8 cellular contexts compared by ENCODE assay signal in genomic region chr12:19186722-19187661, GRCh38. TPM values are rescaled to one million over a fixed set of nuclear protein-coding genes. Genes with fewer than 3 reads are reported as not detected.
DNase-seq lines count a peak whose midpoint lies in the region; ATAC-seq and TF ChIP-seq lines count a peak whose summit lies in the region.

No MANE protein-coding gene starts in this region.

- DNase-seq in SHP77 (lab: John Stamatoyannopoulos, UW) (peak; percentile 2 to 4), SHP77 treated with DMSO at 0.1 percent for 48 hours (lab: John Stamatoyannopoulos, UW) (no peak), Right ventricle myocardium superior (no peak), smooth muscle cell (lab: John Stamatoyannopoulos, UW; ENCODE audit: unreplicated experiment) (no peak)
- DNase-seq in stimulated activated CD4-positive, alpha-beta T cell treated with anti-CD3 and anti-CD28 coated beads, Interleukin-15, amount 100 ng/mL, for 24 hours, result no peak

- no peaks in the 10 kb centered on the region for H3K79me2 ChIP-seq in Loucy (ENCODE audit: insufficient read depth, low read length)
- H3K79me2 ChIP-seq in smooth muscle cell (ENCODE audit: low read depth), result peaks cover 49% of the 10 kb centered on the region

- 72% methylated on average over 4 of the region's 4 CpGs for WGBS in smooth muscle cell (ENCODE audit: low lambda C conversion rate)

- H2AFZ ChIP-seq in Loucy (ENCODE audit: low read length), result no peak overlapping the region
- H2AFZ ChIP-seq in smooth muscle cell (ENCODE audit: low read depth), result no peak overlapping the region

- H3K27me3 ChIP-seq in Loucy (ENCODE audit: insufficient read depth, low read length, poor library complexity, severe bottlenecking), result no peaks in the 10 kb centered on the region
- no peaks in the 10 kb centered on the region for H3K27me3 ChIP-seq in smooth muscle cell (ENCODE audit: low read depth)

- H3K4me1 ChIP-seq in Loucy (ENCODE audit: insufficient read depth, low read length, poor library complexity, severe bottlenecking) (peaks cover 15% of the 10 kb centered on the region), smooth muscle cell (ENCODE audit: low read depth) (peaks cover 26% of the 10 kb centered on the region)

- intact Hi-C loops in Right ventricle myocardium superior (cut with DNase I), result loop anchor here (10.0 kb wide), 1 partner anchor 322 kb away; no protein-coding TSS in a partner anchor

- TF ChIP-seq CTCF in Loucy (conservative IDR thresholded peaks at IDR 0.05; ENCODE audit: low read length) (peak; percentile 76), VCaP (conservative IDR thresholded peaks at IDR 0.05) (peak; percentile 81), smooth muscle cell (IDR thresholded peaks at IDR 0.05; ENCODE audit: borderline replicate concordance, insufficient read depth, poor library complexity, severe bottlenecking) (peak; percentile 66)

- no peaks in the 10 kb centered on the region for H3K9me2 ChIP-seq in Loucy (replicated peaks; ENCODE audit: low read depth, low read length)

- H3F3A ChIP-seq in Loucy (ENCODE audit: low read depth) (no peaks in the 10 kb centered on the region), smooth muscle cell (ENCODE audit: low read depth) (peaks cover 5% of the 10 kb centered on the region)

- no peak overlapping the region for H3K4me3 ChIP-seq in Loucy (ENCODE audit: low read length, poor library complexity, severe bottlenecking)
- no peak overlapping the region for H3K4me3 ChIP-seq in smooth muscle cell

- H3K36me3 ChIP-seq in Loucy (ENCODE audit: insufficient read depth, low read length) (no peaks in the 10 kb centered on the region), smooth muscle cell (ENCODE audit: low read depth) (no peaks in the 10 kb centered on the region)

- ATAC-seq in Right ventricle myocardium superior (ENCODE audit: poor library complexity) (peak; percentile 59), HG03135 (IDR thresholded peaks at IDR 0.05; ENCODE audit: unreplicated experiment) (no peak)

- H3K27ac ChIP-seq in VCaP, result no peak overlapping the region
- no peak overlapping the region for H3K27ac ChIP-seq in smooth muscle cell (ENCODE audit: low read depth)

- no peaks in the 10 kb centered on the region for H4K20me1 ChIP-seq in Loucy (ENCODE audit: insufficient read depth, low read length, poor library complexity, severe bottlenecking)
- H4K20me1 ChIP-seq in smooth muscle cell (ENCODE audit: low read depth), result peaks cover 21% of the 10 kb centered on the region

- H3K9me3 ChIP-seq in Loucy (ENCODE audit: insufficient read depth, low read depth, low read length), result no peaks in the 10 kb centered on the region
- no peaks in the 10 kb centered on the region for H3K9me3 ChIP-seq in smooth muscle cell (replicated peaks; ENCODE audit: low read depth)

- H3K4me2 ChIP-seq in Loucy (ENCODE audit: low read depth, low read length, poor library complexity, severe bottlenecking) (no peak overlapping the region), smooth muscle cell (no peak overlapping the region)

- no peak overlapping the region for H3K9ac ChIP-seq in Loucy (ENCODE audit: low read depth, low read length, poor library complexity, severe bottlenecking)
- no peak overlapping the region for H3K9ac ChIP-seq in smooth muscle cell (ENCODE audit: low read depth)

RNA-seq across cellular contexts. Expression of gene PLEKHA5, which starts 57.5 kb away (rescaled TPM):
- total RNA-seq in Right ventricle myocardium superior (55.5 TPM), smooth muscle cell (42.8 and 43.1 TPM in 2 replicates)
- polyA plus RNA-seq in smooth muscle cell, result 21.4 and 27.4 TPM in 2 replicates

Comparison
In these comparisons a context has a peak if more than half of its experiments do, and no peak if none do; other contexts are left out.
1. DNase-seq: peak in SHP77 (2 of 2); none in SHP77 treated with DMSO at 0.1 percent for 48 hours (single experiment), Right ventricle myocardium superior (single experiment), smooth muscle cell (single experiment) and stimulated activated CD4-positive, alpha-beta T cell treated with anti-CD3 and anti-CD28 coated beads, Interleukin-15, amount 100 ng/mL, for 24 hours (single experiment).
2. Peak in every context shown above with its lines, with median percentiles within 50 percentile points of each other: CTCF ChIP-seq.